ENCODE assay signal across 14 cellular contexts in the genomic region with DNA sequence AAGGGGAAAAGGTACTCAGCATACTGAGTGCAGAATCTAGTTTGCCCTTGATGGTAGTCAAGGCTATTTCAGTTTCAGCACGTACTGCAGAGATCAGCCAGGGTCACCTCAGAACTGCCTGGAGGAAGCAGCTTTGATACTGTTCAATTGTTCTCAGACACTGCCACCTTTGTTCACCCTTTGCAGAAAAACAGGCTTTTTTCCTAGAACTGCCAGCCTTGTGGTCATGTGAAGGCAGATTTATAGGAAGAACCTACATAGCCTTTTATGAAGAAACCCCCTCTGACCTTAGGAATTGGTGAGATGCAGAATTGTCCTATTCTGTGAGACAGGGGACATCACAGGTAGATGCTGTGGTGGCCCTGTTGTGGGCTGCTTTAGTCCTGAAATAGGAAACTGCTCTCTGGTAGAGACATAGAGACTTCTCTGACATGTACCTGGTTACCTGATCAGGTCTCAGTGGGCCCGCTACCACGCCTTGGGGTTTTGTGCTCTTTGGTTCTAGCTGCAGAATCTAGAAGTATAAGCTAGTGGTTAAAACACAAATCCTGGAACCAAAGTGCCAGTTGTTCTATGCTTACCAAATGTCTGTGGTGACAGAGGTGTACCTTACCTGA.
A peak's percentile ranks its signal among the peaks of the same experiment; 100 is the strongest.
DNase-seq lines count a peak whose midpoint lies in the region; ATAC-seq lines count a peak whose summit lies in the region.
"Had no signal": no experiment of that assay in that cellular context is flagged by ENCODE, and none has a peak within 500 bp of the region (broad histone marks: within the 10 kb centered on the region; RNA-seq: fewer than 3 reads in every experiment).

No MANE protein-coding gene starts in this region.

- DNase-seq in NCI-H2171 treated with DMSO at 0.1 percent for 48 hours (lab: John Stamatoyannopoulos, UW) (peak; percentile 49), NCI-H2171 (lab: John Stamatoyannopoulos, UW) (no peak), SK-MEL-5 (ENCODE audit: low read depth, low spot score) (peak; percentile 96), islet precursor cell (peak; percentile 57), renal cortical epithelial cell (ENCODE audit: low read depth) (peak; percentile 25), NOMO-1 treated with dmso at 0.1 percent for 144 hours (lab: John Stamatoyannopoulos, UW; ENCODE audit: unreplicated experiment) (no peak)
- DNase-seq: activated CD4-positive, alpha-beta memory T cell treated with anti-CD3 and anti-CD28 coated beads, Interleukin-2, amount 10 ng/mL, durations not matched to agents 7 days and 5 days; activated effector memory CD4-positive, alpha-beta T cell treated with Interleukin-2 at 50 U/mL for 16 hours; DMS79 treated with DMSO at 0.1 percent for 48 hours; Karpas-422; NCI-H1417 treated with DMSO at 0.1 percent for 48 hours; PC-9 had no signal

- ATAC-seq in GM21390 (IDR thresholded peaks at IDR 0.05; ENCODE audit: unreplicated experiment): no peak
- ATAC-seq in GM18873 (IDR thresholded peaks at IDR 0.05; ENCODE audit: low FRiP score, unreplicated experiment): no peak

- in situ Hi-C loops in SK-MEL-5 (cut with HindIII; ENCODE audit: low pct_unique_long_range_greater_than_20kb, low sequenced_read_pairs): no loop called here

Comparison
In these comparisons a context has a peak if more than half of its experiments do, and no peak if none do; other contexts are left out.
1. DNase-seq: peak in NCI-H2171 treated with DMSO at 0.1 percent for 48 hours (single experiment), SK-MEL-5 (single experiment), islet precursor cell (single experiment) and renal cortical epithelial cell (single experiment); none in NCI-H2171 (single experiment) and NOMO-1 treated with dmso at 0.1 percent for 144 hours (single experiment).